Comparison of ENCODE assay signal across 25 cellular contexts in genomic region chr9:130864541-130864940, GRCh38. TPM values are rescaled to one million over a fixed set of nuclear protein-coding genes. Genes with fewer than 3 reads are reported as not detected.
DNase-seq lines count a peak whose midpoint lies in the region; ATAC-seq, FAIRE-seq and TF ChIP-seq lines count a peak whose summit lies in the region.
"Had no signal": no experiment of that assay in that cellular context is flagged by ENCODE, and none has a peak within 500 bp of the region (broad histone marks: within the 10 kb centered on the region; RNA-seq: fewer than 3 reads in every experiment).

No MANE protein-coding gene starts in this region.

- no TSS peak for BruUV-seq in K562 (replicated peaks; lab: Mats Ljungman, UMichigan)

- H3K27me3 Mint-ChIP-seq in nephron progenitor cell (ENCODE audit: low read depth, poor library complexity): peaks cover 8% of the 10 kb centered on the region
- H3K27me3 Mint-ChIP-seq: CD4-positive, CD25-positive, alpha-beta regulatory T cell; CD8-positive, alpha-beta memory T cell had no signal

- in situ Hi-C loops in K562 (cut with MboI): loop anchor here (5.0 to 10.0 kb wide), 3 partner anchors 92 to 410 kb away; no protein-coding TSS in a partner anchor

- no peaks in the 10 kb centered on the region for H3K27me3 ChIP-seq in K562 (ENCODE audit: control insufficient read depth in 2 of 2, insufficient read depth in 2 of 2, low read length in 2 of 2)
- no peaks in the 10 kb centered on the region for H3K27me3 ChIP-seq in gastroesophageal sphincter
- no peaks in the 10 kb centered on the region for H3K27me3 ChIP-seq in osteoblast (ENCODE audit: insufficient read depth, low read length)
- H3K27me3 ChIP-seq in spleen (replicated peaks in 1 of 7): no peaks in the 10 kb centered on the region
- H3K27me3 ChIP-seq: BE2C had no signal

- no peak for FAIRE-seq in K562 (lab: Jason Lieb, UNC)
- FAIRE-seq: A204.1, D721Med, G401.6, GM12892, GM18507, HTR-8/SVneo had no signal

- TF ChIP-seq CTCF in K562 (IDR thresholded peaks at IDR 0.05 in 2 of 3, conservative IDR thresholded peaks at IDR 0.05 in 1 of 3; ENCODE audit: insufficient read depth in 2 of 3, low read depth in 1 of 3, low read length in 3 of 3) (no peak), gastroesophageal sphincter (IDR thresholded peaks at IDR 0.05) (peak in 3 of 4 experiments; percentile 4 to 14 (median 13)), osteoblast (IDR thresholded peaks at IDR 0.05; ENCODE audit: extremely low read depth, low read depth, low read length) (no peak), spleen (IDR thresholded peaks at IDR 0.05 in 8 of 11, conservative IDR thresholded peaks at IDR 0.05 in 3 of 11) (no peak), nephron progenitor cell (IDR thresholded peaks at IDR 0.05) (no peak)

- H4K20me1 ChIP-seq in K562 (replicated peaks; ENCODE audit: control insufficient read depth, insufficient read depth, low read length) (peaks cover 47% of the 10 kb centered on the region), osteoblast (ENCODE audit: insufficient read depth, low read length) (peaks cover 42% of the 10 kb centered on the region)

- no peak for TF ChIP-seq EP300 in K562 (IDR thresholded peaks at IDR 0.05; ENCODE audit: low read length)
- TF ChIP-seq EP300 in gastroesophageal sphincter (IDR thresholded peaks at IDR 0.05): no peak

- no peak overlapping the region for H3K4me3 ChIP-seq in K562
- H3K4me3 ChIP-seq in gastroesophageal sphincter: no peak overlapping the region
- H3K4me3 ChIP-seq in osteoblast (ENCODE audit: insufficient read depth, low read length): no peak overlapping the region
- no peak overlapping the region for H3K4me3 ChIP-seq in spleen

- H3K79me2 ChIP-seq in K562 (ENCODE audit: control insufficient read depth, insufficient read depth, low read length) (no peaks in the 10 kb centered on the region), osteoblast (ENCODE audit: insufficient read depth, low read length) (peaks cover 95% of the 10 kb centered on the region)

- POLR2A ChIA-PET in K562 (lab: Yijun Ruan, JAX): interaction anchor here (0.6 to 15.4 kb wide), 17 partner anchors 9 to 192 kb away, joined by 3 to 220 read pairs (median 5); no protein-coding TSS in a partner anchor

- no peak overlapping the region for H3K27ac Mint-ChIP-seq in nephron progenitor cell
- H3K27ac Mint-ChIP-seq: CD4-positive, CD25-positive, alpha-beta regulatory T cell; HFFc6 had no signal

- H3K4me1 ChIP-seq in K562 (replicated peaks in 1 of 2; ENCODE audit: control insufficient read depth in 2 of 2, insufficient read depth in 2 of 2, low read length in 2 of 2) (peaks cover 10% of the 10 kb centered on the region in 2 experiments; a peak in 4 of 5 replicates), gastroesophageal sphincter (peaks cover 13 to 93% (median 36%) of the 10 kb centered on the region in 3 donors), osteoblast (ENCODE audit: insufficient read depth, low read length) (peaks cover 29% of the 10 kb centered on the region), spleen (peaks cover 0 to 43% (median 12%) of the 10 kb centered on the region in 6 donors)
- H3K4me1 ChIP-seq: BE2C had no signal

- ATAC-seq in K562 (no peak), gastroesophageal sphincter (no peak), GM18868 (IDR thresholded peaks at IDR 0.05; ENCODE audit: unreplicated experiment) (no peak)
- ATAC-seq: HCT116 had no signal

- DNase-seq in K562 (ENCODE audit: extremely low read depth in 1 of 4, low spot score in 3 of 4) (no peak), osteoblast (ENCODE audit: insufficient read length, low spot score, missing footprints) (no peak), spleen (peak; percentile 10), activated gamma-delta T cell treated with Interleukin-2 at 50 U/mL for 16 hours (no peak), SKM-1 (lab: John Stamatoyannopoulos, UW; ENCODE audit: unreplicated experiment) (no peak), nephron progenitor cell (no peak)
- DNase-seq: ACHN; BE2C; C1 segment of cervical spinal cord; Caco-2; CD4-positive, CD25-positive, alpha-beta regulatory T cell; CD8-positive, alpha-beta memory T cell; GOT3; H7; HFFc6; IMR-90 had no signal

- H3K36me3 ChIP-seq in K562 (ENCODE audit: control insufficient read depth, insufficient read depth, low read length) (peaks cover 39% of the 10 kb centered on the region; the same call in 2 of the 3 replicates), gastroesophageal sphincter (peaks cover 0 to 52% of the 10 kb centered on the region in 2 donors), osteoblast (ENCODE audit: insufficient read depth, low read length) (peaks cover 78% of the 10 kb centered on the region), spleen (peaks cover 0 to 66% (median 13%) of the 10 kb centered on the region in 6 donors)

- H3K27ac ChIP-seq in K562 (ENCODE audit: extremely low read depth, low read depth, low read length) (no peak overlapping the region), gastroesophageal sphincter (peak overlapping the region in 2 of 4 donors; percentile 31 to 83), osteoblast (ENCODE audit: low read depth, low read length) (peak overlapping the region; percentile 45), spleen (no peak overlapping the region)

- H3K9ac ChIP-seq in K562 (ENCODE audit: insufficient read depth in 1 of 2, low read depth in 2 of 2, low read length in 2 of 2): peak overlapping the region in 1 of 2 experiments; percentile 6; a peak in 1 of 4 replicates

- no peak for TF ChIP-seq RAD21 in K562 (CRISPR knock-in tag; conservative IDR thresholded peaks at IDR 0.05 in 1 of 2, IDR thresholded peaks at IDR 0.05 in 1 of 2)

- H3K4me1 Mint-ChIP-seq in nephron progenitor cell: peaks cover 55% of the 10 kb centered on the region

- H3K9me3 ChIP-seq in K562 (replicated peaks; ENCODE audit: control insufficient read depth, insufficient read depth, low read depth, low read length) (no peaks in the 10 kb centered on the region), gastroesophageal sphincter (no peaks in the 10 kb centered on the region), osteoblast (ENCODE audit: low read depth, low read length) (no peaks in the 10 kb centered on the region), spleen (no peaks in the 10 kb centered on the region)
- H3K9me3 ChIP-seq: BE2C, Caco-2 had no signal

- peaks cover 13% of the 10 kb centered on the region for H3K9me1 ChIP-seq in K562 (ENCODE audit: control insufficient read depth, insufficient read depth, low read length)

- H3K4me3 Mint-ChIP-seq in nephron progenitor cell: no peak overlapping the region
- H3K4me3 Mint-ChIP-seq: CD4-positive, CD25-positive, alpha-beta regulatory T cell; CD8-positive, alpha-beta memory T cell; HFFc6 had no signal

- intact Hi-C loops in K562 (cut with micrococcal nuclease) (loop anchor here (5.0 kb wide), 1 partner anchor 402 kb away; no protein-coding TSS in a partner anchor), spleen (cut with DNase I; ENCODE audit: low total_unique reads) (loop anchor here (5.0 kb wide), 1 partner anchor 92 kb away; no protein-coding TSS in a partner anchor)

- peaks cover 74% of the 10 kb centered on the region for H3K36me3 Mint-ChIP-seq in nephron progenitor cell (ENCODE audit: low read depth)

- no peaks in the 10 kb centered on the region for H3K9me3 Mint-ChIP-seq in nephron progenitor cell
- H3K9me3 Mint-ChIP-seq: CD4-positive, CD25-positive, alpha-beta regulatory T cell; CD8-positive, alpha-beta memory T cell; HFFc6 had no signal

- TF ChIP-seq POLR2A in K562 (conservative IDR thresholded peaks at IDR 0.05): no peak
- no peak for TF ChIP-seq POLR2A in gastroesophageal sphincter (IDR thresholded peaks at IDR 0.05)
- no peak for TF ChIP-seq POLR2A in spleen (IDR thresholded peaks at IDR 0.05)

- CTCF ChIA-PET in K562 (lab: Yijun Ruan, JAX; ENCODE audit: low intra/inter-chr PET ratio): interaction anchor here (0.8 to 15.1 kb wide), 8 partner anchors 13 to 405 kb away, joined by 3 to 636 read pairs (median 49); partner anchors contain the start of gene FIBCD1

- WGBS in K562 (ENCODE audit: insufficient coverage, low coverage, missing lambda C conversion rate): 83% methylated on average over 6 of the region's 6 CpGs
- 54 to 75% methylated on average over 4 to 5 of the region's 6 CpGs for WGBS in gastroesophageal sphincter (ENCODE audit: low coverage in 1 of 2), 2 donors
- WGBS in spleen, 5 donors: 82 to 97% (median 92%) methylated on average over 6 of the region's 6 CpGs

- no peak overlapping the region for H2AFZ ChIP-seq in K562 (ENCODE audit: low read depth, low read length)
- no peak overlapping the region for H2AFZ ChIP-seq in osteoblast (ENCODE audit: low read length)

- H3K4me2 ChIP-seq in K562 (ENCODE audit: insufficient read depth, low read length): no peak overlapping the region
- H3K4me2 ChIP-seq in osteoblast (ENCODE audit: insufficient read depth, low read length): no peak overlapping the region

RNA-seq across cellular contexts. Expression of gene ABL1, which starts 29.5 kb away (rescaled TPM):
- total RNA-seq in K562 (2011; cell fraction: chromatin; rRNA removed; ENCODE audit: low replicate concordance): 105 and 142 TPM in 2 replicates
- total RNA-seq in K562 (2011; cell fraction: nucleolus; rRNA removed): 81.7 and 83.9 TPM in 2 replicates
- 75.2 and 77.0 TPM in 2 replicates for total RNA-seq in K562 (2011; cell fraction: nucleoplasm; rRNA removed)
- total RNA-seq in K562 (2014; rRNA removed) (45.1 and 61.3 TPM in 2 replicates), K562 (2014; rRNA removed; fragmentation: Illumina TruSeq; extraction: Trizol) (28.6 and 30.2 TPM in 2 replicates), K562 (2015; rRNA removed; fragmentation: Illumina TruSeq; extraction: Trizol) (37.8 and 41.0 TPM in 2 replicates), K562 (2021) (124 and 130 TPM in 2 replicates), gastroesophageal sphincter (100 to 1,000 TPM in 3 of 4 donors, 10 to 100 TPM in 1; 81.4 to 147 (median 125) TPM), osteoblast (92.2 and 94.8 TPM in 2 replicates), spleen (10 to 100 TPM; 36.2 to 76.7 (median 55.5) TPM)
- polyA plus RNA-seq in K562 (2011; rRNA removed) (26.0 and 35.7 TPM in 2 replicates), K562 (2014; fragmentation: Illumina TruSeq; extraction: Trizol) (64.0 and 77.9 TPM in 2 replicates), K562 (2014; fragmentation: Nextera tagmentation; extraction: Ambion mirVana) (1 to 10 TPM; 1.5 to 1.6 TPM), K562 (2014; rRNA removed) (59.7 and 60.0 TPM in 2 replicates), spleen (10 to 100 TPM in 2 of 3 donors, 1 to 10 TPM in 1; 9.7 to 17.0 (median 11.5) TPM)
- polyA plus RNA-seq in K562 (2011; cell fraction: cytosol; rRNA removed): 44.5 and 48.8 TPM in 2 replicates
- 51.1 and 57.1 TPM in 2 replicates for polyA plus RNA-seq in K562 (2011; cell fraction: nucleus; rRNA removed)
- 65.2 and 79.7 TPM in 2 replicates for polyA plus RNA-seq in K562 (2012)
- 64.2 and 66.3 TPM in 2 replicates for polyA minus RNA-seq in K562 (2011; rRNA and poly(A)+ RNA removed)
- 93.5 and 149 TPM in 2 replicates for polyA minus RNA-seq in K562 (2011; cell fraction: cytosol; rRNA and poly(A)+ RNA removed)
- 21.7 and 40.1 TPM in 2 replicates for polyA minus RNA-seq in K562 (2011; cell fraction: nucleus; rRNA and poly(A)+ RNA removed)

RNA-seq across cellular contexts. Expression of gene QRFP, which starts 32.1 kb away (rescaled TPM):
- not detected in 2 replicates for total RNA-seq in K562 (2011; cell fraction: chromatin; rRNA removed; ENCODE audit: low replicate concordance)
- total RNA-seq in K562 (2011; cell fraction: nucleolus; rRNA removed): not detected in 2 replicates
- total RNA-seq in K562 (2011; cell fraction: nucleoplasm; rRNA removed): not detected in 2 replicates
- total RNA-seq in K562 (2014; rRNA removed) (not detected in 2 replicates), K562 (2014; rRNA removed; fragmentation: Illumina TruSeq; extraction: Trizol) (not detected in 2 replicates), K562 (2015; rRNA removed; fragmentation: Illumina TruSeq; extraction: Trizol) (not detected in 2 replicates), K562 (2021) (not detected in 2 replicates), gastroesophageal sphincter (not detected), osteoblast (not detected in 2 replicates), spleen (not detected)
- polyA plus RNA-seq in K562 (2011; rRNA removed) (not detected in 2 replicates), K562 (2014; fragmentation: Illumina TruSeq; extraction: Trizol) (not detected in 2 replicates), K562 (2014; fragmentation: Nextera tagmentation; extraction: Ambion mirVana) (not detected), K562 (2014; rRNA removed) (not detected in 2 replicates), spleen (under 1 TPM in 2 of 3 donors, not detected in 1; 0.13 to 0.16 TPM)
- not detected in 2 replicates for polyA plus RNA-seq in K562 (2011; cell fraction: cytosol; rRNA removed)
- polyA plus RNA-seq in K562 (2011; cell fraction: nucleus; rRNA removed): not detected in 2 replicates
- 0.51 and 0.70 TPM in 2 replicates for polyA plus RNA-seq in K562 (2012)
- not detected in 2 replicates for polyA minus RNA-seq in K562 (2011; rRNA and poly(A)+ RNA removed)
- not detected in 2 replicates for polyA minus RNA-seq in K562 (2011; cell fraction: cytosol; rRNA and poly(A)+ RNA removed)
- polyA minus RNA-seq in K562 (2011; cell fraction: nucleus; rRNA and poly(A)+ RNA removed): not detected in 2 replicates
- total RNA-seq: Caco-2; CD4-positive, CD25-positive, alpha-beta regulatory T cell; CD8-positive, alpha-beta memory T cell; H7; HFFc6; IMR-90 had no signal
- polyA plus RNA-seq: CD4-positive, CD25-positive, alpha-beta regulatory T cell; CD8-positive, alpha-beta memory T cell; IMR-90 had no signal

Comparison
In these comparisons a context has a peak if more than half of its experiments do, and no peak if none do; other contexts are left out.
1. CTCF ChIP-seq: peak in gastroesophageal sphincter (3 of 4); none in K562 (0 of 3), osteoblast (single experiment), spleen (0 of 11) and nephron progenitor cell (single experiment).